32 cellular contexts compared by ENCODE assay signal in genomic region chr1:78630600-78630999, GRCh38. TPM values are rescaled to one million over a fixed set of nuclear protein-coding genes. Genes with fewer than 3 reads are reported as not detected.
DNase-seq lines count a peak whose midpoint lies in the region; ATAC-seq, FAIRE-seq and TF ChIP-seq lines count a peak whose summit lies in the region.
"Had no signal": no experiment of that assay in that cellular context is flagged by ENCODE, and none has a peak within 500 bp of the region (broad histone marks: within the 10 kb centered on the region; RNA-seq: fewer than 3 reads in every experiment).

No MANE protein-coding gene starts in this region.

- no peaks in the 10 kb centered on the region for H3K36me3 ChIP-seq in SK-N-SH (replicated peaks in 1 of 2; ENCODE audit: control insufficient read depth in 1 of 2, insufficient read depth in 2 of 2, low read length in 1 of 2)
- no peaks in the 10 kb centered on the region for H3K36me3 ChIP-seq in SK-N-MC (ENCODE audit: insufficient read depth, low read length)
- peaks cover 0 to 28% of the 10 kb centered on the region in 2 experiments; a peak in 2 of 4 replicates for H3K36me3 ChIP-seq in GM12878 (ENCODE audit: control insufficient read depth in 2 of 2, insufficient read depth in 2 of 2, low read length in 1 of 2)
- H3K36me3 ChIP-seq in PC-9 (ENCODE audit: low read depth), result no peaks in the 10 kb centered on the region
- H3K36me3 ChIP-seq: BE2C; BLaER1; BLaER1 treated with 17β-estradiol and CSF1 and Interleukin-3, amounts not matched to agents 10 nM and 100 nM had no signal

- H3K27ac ChIP-seq in SK-N-SH (ENCODE audit: low read depth in 2 of 2, low read length in 1 of 2), result no peak overlapping the region
- H3K27ac ChIP-seq in SK-N-MC, result 0 out of 2 replicates have a peak overlapping the region, but pooled peaks have one; percentile 12
- no peak overlapping the region for H3K27ac ChIP-seq in GM12878 (ENCODE audit: control insufficient read depth, insufficient read depth)
- no peak overlapping the region for H3K27ac ChIP-seq in PC-9
- H3K27ac ChIP-seq: 22Rv1; A549; BLaER1; BLaER1 treated with 17β-estradiol and CSF1 and Interleukin-3, amounts not matched to agents 10 nM and 100 nM; C4-2B had no signal

- H3K9me3 ChIP-seq in SK-N-SH (no peaks in the 10 kb centered on the region), SK-N-MC (ENCODE audit: low read depth, low read length) (no peaks in the 10 kb centered on the region), GM12878 (replicated peaks; ENCODE audit: control insufficient read depth, insufficient read depth, low read length) (no peaks in the 10 kb centered on the region; the same call in 1 of the 3 replicates), PC-9 (ENCODE audit: insufficient read depth, low read depth) (no peaks in the 10 kb centered on the region)
- H3K9me3 ChIP-seq: A549; BE2C; BLaER1; BLaER1 treated with 17β-estradiol and CSF1 and Interleukin-3, amounts not matched to agents 10 nM and 100 nM; Caco-2 had no signal

- BruUV-seq in GM12878 (replicated peaks; lab: Mats Ljungman, UMichigan), result no TSS peak
- no TSS peak for BruUV-seq in PC-9 (replicated peaks; lab: Mats Ljungman, UMichigan)

- RAD21 ChIA-PET in GM12878 (lab: Charles Lee; ENCODE audit: unreplicated experiment), result no interaction called here

- SMC1A ChIA-PET in GM12878 (lab: Charles Lee; ENCODE audit: uncharacterized antibody, unreplicated experiment), result interaction anchor here (1.8 to 2.2 kb wide), 2 partner anchors 10 to 19 kb away, joined by 7 read pairs; partner anchors contain the start of gene IFI44

- FAIRE-seq in GM12878 (lab: Jason Lieb, UNC), result no peak
- FAIRE-seq: A549, D721Med had no signal

- H3K9me2 ChIP-seq in SK-N-SH (no peaks in the 10 kb centered on the region), PC-9 (ENCODE audit: insufficient read depth) (no peaks in the 10 kb centered on the region)

- no peak for TF ChIP-seq EP300 in SK-N-SH (IDR thresholded peaks at IDR 0.05; ENCODE audit: borderline replicate concordance in 1 of 2, low read depth in 1 of 2, low read length in 1 of 2)
- no peak for TF ChIP-seq EP300 in GM12878 (IDR thresholded peaks at IDR 0.05; ENCODE audit: borderline replicate concordance in 1 of 2, control insufficient read depth in 1 of 2, low read depth in 2 of 2, low read length in 2 of 2)

- no peak for DNase-seq in SK-N-SH
- no peak for DNase-seq in SK-N-MC (ENCODE audit: low read depth, low spot score)
- DNase-seq in GM12878 (ENCODE audit: low read depth, low spot score), result no peak
- DNase-seq in sciatic nerve (ENCODE audit: low spot score), result no peak
- DNase-seq in PC-9, result no peak
- DNase-seq: 8988T; ACHN; AML-193; BE2C; C1 segment of cervical spinal cord; Caco-2; Calu3; CD4-positive, alpha-beta memory T cell; CD4-positive, alpha-beta T cell; CD4-positive, CD25-positive, alpha-beta regulatory T cell; CD8-positive, alpha-beta memory T cell; CD8-positive, alpha-beta T cell; COR-L47; DMS 273 treated with DMSO at 0.1 percent for 48 hours; DMS153; DMS53; DMS79; DMS79 treated with DMSO at 0.1 percent for 48 hours; DND-41; EL had no signal

- intact Hi-C loops in GM12878 (cut with micrococcal nuclease; ENCODE audit: unreplicated experiment), result no loop called here
- intact Hi-C loops in sciatic nerve (cut with DNase I), result no loop called here
- intact Hi-C loops in PC-9 (cut with micrococcal nuclease; ENCODE audit: unreplicated experiment), result no loop called here

- H2AFZ ChIP-seq in SK-N-SH (ENCODE audit: low read depth) (no peak overlapping the region), GM12878 (ENCODE audit: control insufficient read depth, low read depth, low read length) (no peak overlapping the region), PC-9 (no peak overlapping the region; the same call in 1 of the 2 replicates)

- no peak for TF ChIP-seq POLR2A in GM12878 (IDR thresholded peaks at IDR 0.05; ENCODE audit: low read depth, low read length)

- H3K79me2 ChIP-seq in SK-N-SH (ENCODE audit: insufficient read depth) (no peaks in the 10 kb centered on the region), GM12878 (ENCODE audit: control insufficient read depth, insufficient read depth, low read length) (peaks cover 83% of the 10 kb centered on the region), PC-9 (ENCODE audit: low read depth) (no peaks in the 10 kb centered on the region)

- CTCF ChIA-PET in SK-N-SH (lab: Yijun Ruan, JAX), result no interaction called here
- CTCF ChIA-PET in GM12878 (lab: Yijun Ruan, JAX), result interaction anchor here (2.2 kb wide), 1 partner anchor 11 kb away, joined by 6 read pairs; the partner anchor contains the start of gene IFI44L
- CTCF ChIA-PET in PC-9 (lab: Charles Lee), result no interaction called here

- TF ChIP-seq RAD21 in SK-N-SH (IDR thresholded peaks at IDR 0.05; ENCODE audit: low read length), result no peak
- TF ChIP-seq RAD21 in GM12878 (IDR thresholded peaks at IDR 0.05; ENCODE audit: insufficient read depth, low read depth, low read length), result no peak

- H4K20me1 ChIP-seq in SK-N-SH (ENCODE audit: insufficient read depth) (no peaks in the 10 kb centered on the region), GM12878 (ENCODE audit: control insufficient read depth, insufficient read depth) (no peaks in the 10 kb centered on the region), PC-9 (ENCODE audit: insufficient read depth) (no peaks in the 10 kb centered on the region)
- H4K20me1 ChIP-seq: BLaER1; BLaER1 treated with 17β-estradiol and CSF1 and Interleukin-3, amounts not matched to agents 10 nM and 100 nM had no signal

- H3K4me3 ChIP-seq in SK-N-SH (ENCODE audit: low read depth in 2 of 2, low read length in 1 of 2) (no peak overlapping the region), SK-N-MC (no peak overlapping the region), GM12878 (0 out of 2 replicates have a peak overlapping the region, but pooled peaks have one; percentile 8), PC-9 (no peak overlapping the region)
- H3K4me3 ChIP-seq: A549; BLaER1; BLaER1 treated with 17β-estradiol and CSF1 and Interleukin-3, amounts not matched to agents 10 nM and 100 nM had no signal

- POLR2A ChIA-PET in SK-N-SH (lab: Yijun Ruan, JAX), result no interaction called here
- POLR2A ChIA-PET in GM12878 (lab: Charles Lee), result no interaction called here
- POLR2A ChIA-PET in PC-9 (lab: Charles Lee; ENCODE audit: unreplicated experiment), result no interaction called here

- no peak overlapping the region for H3K9ac ChIP-seq in SK-N-SH
- no peak overlapping the region for H3K9ac ChIP-seq in SK-N-MC (ENCODE audit: insufficient read length)
- H3K9ac ChIP-seq in GM12878 (ENCODE audit: control insufficient read depth, insufficient read depth, low read length), result no peak overlapping the region
- H3K9ac ChIP-seq: BLaER1; BLaER1 treated with 17β-estradiol and CSF1 and Interleukin-3, amounts not matched to agents 10 nM and 100 nM had no signal

- no peaks in the 10 kb centered on the region for H3F3A ChIP-seq in SK-N-SH (replicated peaks; ENCODE audit: insufficient read depth)
- H3F3A ChIP-seq in PC-9 (ENCODE audit: insufficient read depth, low read depth), result no peaks in the 10 kb centered on the region

- H3K4me2 ChIP-seq in SK-N-SH, result no peak overlapping the region
- H3K4me2 ChIP-seq in GM12878 (ENCODE audit: control insufficient read depth, insufficient read depth), result no peak overlapping the region
- no peak overlapping the region for H3K4me2 ChIP-seq in PC-9
- H3K4me2 ChIP-seq: A549; BLaER1; BLaER1 treated with 17β-estradiol and CSF1 and Interleukin-3, amounts not matched to agents 10 nM and 100 nM had no signal

- H3K27me3 ChIP-seq in SK-N-SH (ENCODE audit: insufficient read depth) (no peaks in the 10 kb centered on the region), GM12878 (replicated peaks in 1 of 2; ENCODE audit: control insufficient read depth in 2 of 2, insufficient read depth in 2 of 2, low read length in 1 of 2) (no peaks in the 10 kb centered on the region), PC-9 (ENCODE audit: insufficient read depth, low read depth) (no peaks in the 10 kb centered on the region)
- H3K27me3 ChIP-seq: BE2C; BLaER1; BLaER1 treated with 17β-estradiol and CSF1 and Interleukin-3, amounts not matched to agents 10 nM and 100 nM had no signal

- in situ Hi-C loops in GM12878 (cut with MboI), result loop anchor here (25.0 kb wide), 1 partner anchor 868 kb away; the partner anchor contains the start of gene USP33

- WGBS in SK-N-SH (ENCODE audit: low lambda C conversion rate), result 92% methylated on average over 2 of the region's 2 CpGs
- 69% methylated on average over 2 of the region's 2 CpGs for WGBS in GM12878 (ENCODE audit: insufficient coverage, insufficient replicate concordance, low lambda C conversion rate, missing lambda C conversion rate)

- TF ChIP-seq CTCF in SK-N-SH (IDR thresholded peaks at IDR 0.05) (no peak), GM12878 (IDR thresholded peaks at IDR 0.05 in 2 of 3, conservative IDR thresholded peaks at IDR 0.05 in 1 of 3; ENCODE audit: control insufficient read depth in 2 of 3, extremely low read depth in 1 of 3, insufficient read depth in 1 of 3, low read depth in 3 of 3, low read length in 3 of 3) (no peak), PC-9 (conservative IDR thresholded peaks at IDR 0.05) (no peak)

- H3K4me1 ChIP-seq in SK-N-SH (ENCODE audit: control insufficient read depth in 1 of 2, insufficient read depth in 2 of 2, low read depth in 1 of 2, low read length in 1 of 2) (no peaks in the 10 kb centered on the region; a peak in 1 of 4 replicates), GM12878 (ENCODE audit: control insufficient read depth, insufficient read depth, low read length) (peaks cover 8% of the 10 kb centered on the region; the same call in 1 of the 2 replicates), PC-9 (replicated peaks; ENCODE audit: insufficient read depth) (0 out of 2 replicates have a peak, but pooled peaks cover 6% of the 10 kb centered on the region)
- H3K4me1 ChIP-seq: A549; BE2C; BLaER1; BLaER1 treated with 17β-estradiol and CSF1 and Interleukin-3, amounts not matched to agents 10 nM and 100 nM; Caco-2 had no signal

- peak; percentile 49; the same call in 1 of the 3 replicates for ATAC-seq in SK-N-SH treated with all-trans-retinoic acid at 6 μM for 48 hours
- ATAC-seq in GM12878, result no peak
- no peak for ATAC-seq in sciatic nerve
- ATAC-seq: A549; CD8-positive, alpha-beta T cell had no signal

RNA-seq across cellular contexts. Expression of gene IFI44L, which starts 10.4 kb away (rescaled TPM):
- polyA plus RNA-seq in SK-N-SH (2012; rRNA removed), result 1.1 TPM in 2 replicates
- 1.4 and 1.8 TPM in 2 replicates for polyA plus RNA-seq in SK-N-SH (2012; cell fraction: cytosol; rRNA removed)
- polyA plus RNA-seq in SK-N-SH (2012; cell fraction: nucleus; rRNA removed), result 1.5 and 2.8 TPM in 2 replicates
- 614 and 643 TPM in 2 replicates for total RNA-seq in GM12878 (2013; cell fraction: nucleolus; rRNA removed)
- total RNA-seq in GM12878 (2014; rRNA removed), result 150 and 212 TPM in 2 replicates
- 243 and 303 TPM in 2 replicates for total RNA-seq in GM12878 (2014; rRNA removed; fragmentation: Illumina TruSeq; extraction: Trizol)
- 187 and 193 TPM in 2 replicates for total RNA-seq in GM12878 (2021)
- 135 TPM for polyA plus RNA-seq in GM12878 (2011; ENCODE audit: low read depth)
- 371 and 634 TPM in 2 replicates for polyA plus RNA-seq in GM12878 (2011; rRNA removed)
- polyA plus RNA-seq in GM12878 (2011; cell fraction: cytosol; rRNA removed), result 91.6 and 111 TPM in 2 replicates
- 333 and 408 TPM in 2 replicates for polyA plus RNA-seq in GM12878 (2011; cell fraction: nucleus; rRNA removed)
- polyA plus RNA-seq in GM12878 (2012), result 177 and 266 TPM in 2 replicates
- polyA plus RNA-seq in GM12878 (2014; fragmentation: Illumina TruSeq; extraction: Trizol), result 199 and 309 TPM in 2 replicates
- polyA plus RNA-seq in GM12878 (2014; fragmentation: Nextera tagmentation; extraction: Ambion mirVana), result 100 to 1,000 TPM; 124 to 158 TPM
- 143 and 224 TPM in 2 replicates for polyA plus RNA-seq in GM12878 (2014; rRNA removed)
- polyA plus RNA-seq in GM12878 (2016; fragmentation: Nextera tagmentation; extraction: Ambion mirVana), result 10 to 100 TPM; 58.0 to 66.1 TPM
- 175 and 241 TPM in 2 replicates for polyA minus RNA-seq in GM12878 (2011; rRNA and poly(A)+ RNA removed)
- polyA minus RNA-seq in GM12878 (2011; cell fraction: cytosol; rRNA and poly(A)+ RNA removed), result 52.7 and 78.4 TPM in 2 replicates
- polyA minus RNA-seq in GM12878 (2011; cell fraction: nucleus; rRNA and poly(A)+ RNA removed), result 305 and 307 TPM in 2 replicates
- total RNA-seq in sciatic nerve, result 20.2 TPM
- 0.40 and 0.70 TPM in 2 replicates for total RNA-seq in PC-9 (2021)
- total RNA-seq: Caco-2 had no signal

RNA-seq across cellular contexts. Expression of gene IFI44, which starts 19.0 kb away (rescaled TPM):
- 6.5 and 8.7 TPM in 2 replicates for polyA plus RNA-seq in SK-N-SH (2012; rRNA removed)
- polyA plus RNA-seq in SK-N-SH (2012; cell fraction: cytosol; rRNA removed), result 7.8 and 9.4 TPM in 2 replicates
- 4.9 and 14.3 TPM in 2 replicates for polyA plus RNA-seq in SK-N-SH (2012; cell fraction: nucleus; rRNA removed)
- total RNA-seq in GM12878 (2013; cell fraction: nucleolus; rRNA removed), result 142 and 145 TPM in 2 replicates
- total RNA-seq in GM12878 (2014; rRNA removed), result 67.2 and 97.3 TPM in 2 replicates
- total RNA-seq in GM12878 (2014; rRNA removed; fragmentation: Illumina TruSeq; extraction: Trizol), result 106 and 119 TPM in 2 replicates
- 74.0 and 79.2 TPM in 2 replicates for total RNA-seq in GM12878 (2021)
- 56.8 TPM for polyA plus RNA-seq in GM12878 (2011; ENCODE audit: low read depth)
- 272 and 466 TPM in 2 replicates for polyA plus RNA-seq in GM12878 (2011; rRNA removed)
- 65.6 and 77.9 TPM in 2 replicates for polyA plus RNA-seq in GM12878 (2011; cell fraction: cytosol; rRNA removed)
- polyA plus RNA-seq in GM12878 (2011; cell fraction: nucleus; rRNA removed), result 234 and 256 TPM in 2 replicates
- 83.6 and 95.2 TPM in 2 replicates for polyA plus RNA-seq in GM12878 (2012)
- 120 and 175 TPM in 2 replicates for polyA plus RNA-seq in GM12878 (2014; fragmentation: Illumina TruSeq; extraction: Trizol)
- 100 to 1,000 TPM in 1 of 2 experiments, 10 to 100 TPM in 1; 75.6 to 125 TPM for polyA plus RNA-seq in GM12878 (2014; fragmentation: Nextera tagmentation; extraction: Ambion mirVana)
- 111 and 139 TPM in 2 replicates for polyA plus RNA-seq in GM12878 (2014; rRNA removed)
- 10 to 100 TPM; 37.7 to 40.9 TPM for polyA plus RNA-seq in GM12878 (2016; fragmentation: Nextera tagmentation; extraction: Ambion mirVana)
- polyA minus RNA-seq in GM12878 (2011; rRNA and poly(A)+ RNA removed), result 94.7 and 151 TPM in 2 replicates
- 40.8 and 52.7 TPM in 2 replicates for polyA minus RNA-seq in GM12878 (2011; cell fraction: cytosol; rRNA and poly(A)+ RNA removed)
- polyA minus RNA-seq in GM12878 (2011; cell fraction: nucleus; rRNA and poly(A)+ RNA removed), result 112 and 120 TPM in 2 replicates
- total RNA-seq in sciatic nerve, result 38.9 TPM
- 4.3 and 4.8 TPM in 2 replicates for total RNA-seq in PC-9 (2021)
- total RNA-seq: Caco-2 had no signal

Comparison
In these comparisons a context has a peak if more than half of its experiments do, and no peak if none do; other contexts are left out.
1. RNA of gene IFI44L, which starts 10.4 kb away (total RNA-seq): 150 to 643 TPM in GM12878 and 20.2 TPM in sciatic nerve (single experiment); 0.40 to 0.70 TPM in PC-9; every median in the first group is over 10 times any median in the second.